24 cellular contexts compared by ENCODE assay signal in genomic region chr17:48223945-48224344, GRCh38.
"Had no signal": no experiment of that assay in that cellular context is flagged by ENCODE, and none has a peak within 500 bp of the region (broad histone marks: within the 10 kb centered on the region; RNA-seq: fewer than 3 reads in every experiment).

No MANE protein-coding gene starts in this region.

- H3K4me3 ChIP-seq: dorsolateral prefrontal cortex, gastrocnemius medialis, lung, prostate gland, right atrium auricular region, sigmoid colon, testis, tibial artery had no signal

- H3K36me3 ChIP-seq: gastrocnemius medialis, prostate gland, right atrium auricular region, sigmoid colon, tibial artery had no signal

- H3K27me3 ChIP-seq: right atrium auricular region, testis had no signal

- H3K9me3 ChIP-seq: gastrocnemius medialis, prostate gland, right atrium auricular region, sigmoid colon, testis, tibial artery had no signal

- H3K27ac ChIP-seq: dorsolateral prefrontal cortex, epithelial cell of prostate, gastrocnemius medialis, prostate gland, right atrium auricular region, sigmoid colon, testis, tibial artery had no signal

- H3K27me3 Mint-ChIP-seq: stimulated activated memory B cell treated with anti-CD40 and anti-IgM and Interleukin-4, amounts not matched to agents 10 μg/mL and 1 μg/mL and 100 μg/mL, for 72 hours had no signal

- DNase-seq: dorsolateral prefrontal cortex; effector CD4-positive, alpha-beta T cell; foreskin fibroblast; gastrocnemius medialis; head of caudate nucleus; kidney; nucleus accumbens; sigmoid colon; stimulated activated CD4-positive, alpha-beta T cell treated with anti-CD3 and anti-CD28 coated beads, Interleukin-2, amount 100 ng/mL, for 24 hours; stimulated activated CD4-positive, alpha-beta T cell treated with anti-CD3 and anti-CD28 coated beads, Interleukin-4, amount 100 ng/mL, for 4 hours; stimulated activated naive CD8-positive, alpha-beta T cell treated with anti-CD3 and anti-CD28 coated beads, Interleukin-15, Interleukin-2, amounts not matched to agents 100 U/mL and 50 U/mL, for 24 hours; substantia nigra; testis; tibial artery had no signal

- ATAC-seq: esophagus mucosa; gastrocnemius medialis; left lobe of liver; stimulated activated memory B cell treated with anti-CD40 and anti-IgM and Interleukin-4, amounts not matched to agents 10 μg/mL and 1 μg/mL and 100 μg/mL, for 72 hours; stimulated activated naive CD8-positive, alpha-beta T cell treated with anti-CD3 and anti-CD28 coated beads, Interleukin-15, Interleukin-2, amounts not matched to agents 100 U/mL and 50 U/mL, for 24 hours had no signal

- H3K27ac Mint-ChIP-seq: memory B cell; nephron; stimulated activated memory B cell treated with anti-CD40 and anti-IgM and Interleukin-4, amounts not matched to agents 10 μg/mL and 1 μg/mL and 100 μg/mL, for 72 hours; type B pancreatic cell had no signal

- H3K9me3 Mint-ChIP-seq: memory B cell; nephron; stimulated activated memory B cell treated with anti-CD40 and anti-IgM and Interleukin-4, amounts not matched to agents 10 μg/mL and 1 μg/mL and 100 μg/mL, for 72 hours; type B pancreatic cell had no signal

- H3K4me1 ChIP-seq: gastrocnemius medialis, prostate gland, right atrium auricular region, sigmoid colon, testis, tibial artery had no signal

- FAIRE-seq: kidney had no signal

- H3K36me3 Mint-ChIP-seq: memory B cell; stimulated activated memory B cell treated with anti-CD40 and anti-IgM and Interleukin-4, amounts not matched to agents 10 μg/mL and 1 μg/mL and 100 μg/mL, for 72 hours; type B pancreatic cell had no signal

- H3K4me1 Mint-ChIP-seq: memory B cell; stimulated activated memory B cell treated with anti-CD40 and anti-IgM and Interleukin-4, amounts not matched to agents 10 μg/mL and 1 μg/mL and 100 μg/mL, for 72 hours had no signal

- H3K4me3 Mint-ChIP-seq: memory B cell; nephron; stimulated activated memory B cell treated with anti-CD40 and anti-IgM and Interleukin-4, amounts not matched to agents 10 μg/mL and 1 μg/mL and 100 μg/mL, for 72 hours; type B pancreatic cell had no signal
